1 cellular context compared by ENCODE assay signal in the genomic region with DNA sequence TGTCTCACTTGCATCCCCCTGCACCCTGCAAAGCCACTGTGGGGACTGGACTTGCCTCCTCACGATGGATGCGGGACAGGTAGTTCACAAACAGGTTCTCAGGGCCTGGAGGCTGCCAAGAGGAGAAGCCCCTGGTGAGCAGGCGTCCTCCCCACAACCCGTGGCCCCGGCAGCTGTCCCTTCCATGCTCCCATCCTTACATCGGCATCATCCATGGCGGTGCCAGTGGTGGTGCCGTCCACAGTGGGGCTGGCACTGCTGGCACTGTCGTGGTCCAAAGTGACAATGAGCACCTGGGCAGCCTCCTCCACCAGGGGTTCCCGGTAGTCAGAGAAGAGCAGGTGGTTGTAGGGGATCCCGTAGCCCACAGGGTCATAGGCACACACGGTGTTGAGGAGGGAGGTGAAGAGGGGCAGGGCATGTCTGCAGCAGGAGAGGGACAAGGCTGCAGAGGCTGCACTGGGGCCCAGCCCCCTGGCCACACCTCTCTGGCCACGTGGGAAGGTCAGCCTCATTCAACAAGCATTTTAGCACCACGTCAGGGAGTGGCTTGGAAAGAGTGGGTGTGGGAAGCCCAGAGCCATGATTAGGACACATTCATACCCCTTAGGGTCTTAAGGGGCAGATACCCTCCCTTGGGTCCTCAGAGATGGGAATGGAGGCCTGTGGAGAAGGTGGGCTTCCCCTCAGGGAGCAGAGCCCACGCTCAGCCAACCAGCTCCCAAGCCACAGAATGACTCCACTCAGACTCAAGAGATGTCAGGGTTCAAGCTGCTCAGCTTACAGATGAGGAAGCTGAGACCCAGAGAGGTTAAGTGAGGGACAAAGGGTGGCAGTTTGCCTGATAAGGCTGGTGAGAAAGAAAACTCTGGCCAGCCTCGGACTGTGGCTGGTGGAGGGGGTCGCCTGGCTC.
TF ChIP-seq lines count a peak whose summit lies in the region.

No MANE protein-coding gene starts in this region.

TF ChIP-seq in HEK293, 187 proteins besides CTCF, POLR2A, EP300 and RAD21 (continued from another document):
- TF ChIP-seq EGR2 (tag by site-specific recombination; IDR thresholded peaks at IDR 0.05; ENCODE audit: low read depth) (peak; percentile 27; the same call in 1 of the 2 replicates), SP3 (tag by site-specific recombination; IDR thresholded peaks at IDR 0.05) (0 out of 2 replicates have a peak, but pooled peaks have one; percentile 4), OVOL3 (tag by site-specific recombination; IDR thresholded peaks at IDR 0.05) (no peak), ZNF341 (tag by site-specific recombination; IDR thresholded peaks at IDR 0.05; ENCODE audit: low read depth) (no peak), ZNF654 (tag by site-specific recombination; IDR thresholded peaks at IDR 0.05; ENCODE audit: low read depth) (no peak), ZNF112 (tag by site-specific recombination; IDR thresholded peaks at IDR 0.05) (no peak), HOXA7 (CRISPR knock-in tag; IDR thresholded peaks at IDR 0.05; ENCODE audit: borderline replicate concordance) (no peak)
- TF ChIP-seq, protein P1, sequence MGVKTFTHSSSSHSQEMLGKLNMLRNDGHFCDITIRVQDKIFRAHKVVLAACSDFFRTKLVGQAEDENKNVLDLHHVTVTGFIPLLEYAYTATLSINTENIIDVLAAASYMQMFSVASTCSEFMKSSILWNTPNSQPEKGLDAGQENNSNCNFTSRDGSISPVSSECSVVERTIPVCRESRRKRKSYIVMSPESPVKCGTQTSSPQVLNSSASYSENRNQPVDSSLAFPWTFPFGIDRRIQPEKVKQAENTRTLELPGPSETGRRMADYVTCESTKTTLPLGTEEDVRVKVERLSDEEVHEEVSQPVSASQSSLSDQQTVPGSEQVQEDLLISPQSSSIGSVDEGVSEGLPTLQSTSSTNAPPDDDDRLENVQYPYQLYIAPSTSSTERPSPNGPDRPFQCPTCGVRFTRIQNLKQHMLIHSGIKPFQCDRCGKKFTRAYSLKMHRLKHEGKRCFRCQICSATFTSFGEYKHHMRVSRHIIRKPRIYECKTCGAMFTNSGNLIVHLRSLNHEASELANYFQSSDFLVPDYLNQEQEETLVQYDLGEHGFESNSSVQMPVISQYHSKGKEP (tag by site-specific recombination; IDR thresholded peaks at IDR 0.05) = no peak
TF ChIP-seq in HEK293: peak in this region for 6.
